In genomic region chr11:111574373-111575230, GRCh38 we compare ENCODE assay signal across 9 cellular contexts. TPM values are rescaled to one million over a fixed set of nuclear protein-coding genes. Genes with fewer than 3 reads are reported as not detected.
DNase-seq lines count a peak whose midpoint lies in the region; ATAC-seq, FAIRE-seq and TF ChIP-seq lines count a peak whose summit lies in the region.
"Had no signal": no experiment of that assay in that cellular context is flagged by ENCODE, and none has a peak within 500 bp of the region (broad histone marks: within the 10 kb centered on the region; RNA-seq: fewer than 3 reads in every experiment).

No MANE protein-coding gene starts in this region.

- no peaks in the 10 kb centered on the region for H3K4me1 Mint-ChIP-seq in central memory CD8-positive, alpha-beta T cell
- H3K4me1 Mint-ChIP-seq in neural progenitor cell: peaks cover 17% of the 10 kb centered on the region

- ATAC-seq in HG03432 (IDR thresholded peaks at IDR 0.05; ENCODE audit: unreplicated experiment): peak; percentile 62
- ATAC-seq in central memory CD8-positive, alpha-beta T cell (replicated peaks; ENCODE audit: extremely low read depth, poor library complexity, severe bottlenecking): no peak

- no peaks in the 10 kb centered on the region for H3K9me3 Mint-ChIP-seq in central memory CD8-positive, alpha-beta T cell
- H3K9me3 Mint-ChIP-seq in neural progenitor cell: no peaks in the 10 kb centered on the region

- TF ChIP-seq CTCF in DOHH2 (IDR thresholded peaks at IDR 0.05; ENCODE audit: low read depth, low read length, poor library complexity, severe bottlenecking) (no peak), neural progenitor cell (IDR thresholded peaks at IDR 0.05) (peak; percentile 15)

- H3K79me2 ChIP-seq in DOHH2 (ENCODE audit: control insufficient read depth, low read length): no peaks in the 10 kb centered on the region
- no peaks in the 10 kb centered on the region for H3K79me2 ChIP-seq in neural progenitor cell (ENCODE audit: low read depth)

- H3K27me3 ChIP-seq in DOHH2 (ENCODE audit: control insufficient read depth, low read length) (no peaks in the 10 kb centered on the region), neural progenitor cell (no peaks in the 10 kb centered on the region)

- H3F3A ChIP-seq in DOHH2 (ENCODE audit: control insufficient read depth, insufficient read depth): no peaks in the 10 kb centered on the region
- H3F3A ChIP-seq in neural progenitor cell (ENCODE audit: low read depth): no peaks in the 10 kb centered on the region

- H3K27ac ChIP-seq in DOHH2 (ENCODE audit: low read depth, low read length) (no peak overlapping the region), neural progenitor cell (no peak overlapping the region)

- H3K9me3 ChIP-seq in DOHH2 (ENCODE audit: control insufficient read depth, insufficient read depth, low read length) (no peaks in the 10 kb centered on the region), neural progenitor cell (ENCODE audit: low read depth) (no peaks in the 10 kb centered on the region)

- FAIRE-seq in frontal cortex (lab: Jason Lieb, UNC): no peak

- H3K4me1 ChIP-seq in DOHH2 (ENCODE audit: control insufficient read depth, low read length) (peaks cover 18% of the 10 kb centered on the region), neural progenitor cell (peaks cover 22% of the 10 kb centered on the region)

- peak overlapping the region; percentile 30 for H3K27ac Mint-ChIP-seq in central memory CD8-positive, alpha-beta T cell (ENCODE audit: low read depth)
- peak overlapping the region; percentile 12 for H3K27ac Mint-ChIP-seq in neural progenitor cell

- H3K4me3 ChIP-seq in DOHH2 (ENCODE audit: low read length) (peak overlapping the region; percentile 63), neural progenitor cell (no peak overlapping the region)

- H3K9me2 ChIP-seq in DOHH2 (replicated peaks; ENCODE audit: control insufficient read depth, low read length): no peaks in the 10 kb centered on the region

- peaks cover 1% of the 10 kb centered on the region for H3K36me3 Mint-ChIP-seq in central memory CD8-positive, alpha-beta T cell (ENCODE audit: insufficient read depth)
- no peaks in the 10 kb centered on the region for H3K36me3 Mint-ChIP-seq in neural progenitor cell

- peak overlapping the region; percentile 47 for H3K4me3 Mint-ChIP-seq in central memory CD8-positive, alpha-beta T cell
- no peak overlapping the region for H3K4me3 Mint-ChIP-seq in neural progenitor cell

- H4K20me1 ChIP-seq in DOHH2 (ENCODE audit: control insufficient read depth, insufficient read depth, low read depth, low read length): no peaks in the 10 kb centered on the region
- H4K20me1 ChIP-seq in neural progenitor cell (ENCODE audit: low read depth): no peaks in the 10 kb centered on the region

- H2AFZ ChIP-seq in neural progenitor cell (replicated peaks): no peak overlapping the region

- peaks cover 32% of the 10 kb centered on the region for H3K27me3 Mint-ChIP-seq in central memory CD8-positive, alpha-beta T cell
- H3K27me3 Mint-ChIP-seq in neural progenitor cell (ENCODE audit: insufficient read depth, low read depth): peaks cover 2% of the 10 kb centered on the region

- DNase-seq in central memory CD8-positive, alpha-beta T cell (ENCODE audit: low spot score in 2 of 2): no peak
- DNase-seq in neural progenitor cell (ENCODE audit: low spot score) (no peak), GF-D8 (lab: John Stamatoyannopoulos, UW) (no peak), NCI-H1694 (lab: John Stamatoyannopoulos, UW) (no peak), frontal cortex (ENCODE audit: low spot score in 2 of 2) (no peak)
- DNase-seq in stimulated activated CD4-positive, alpha-beta T cell treated with anti-CD3 and anti-CD28 coated beads, Interleukin-2, amount 100 ng/mL, for 24 hours: no peak
- DNase-seq: stimulated activated naive CD4-positive, alpha-beta T cell had no signal

- H3K36me3 ChIP-seq in DOHH2 (ENCODE audit: control insufficient read depth, low read length): no peaks in the 10 kb centered on the region
- no peaks in the 10 kb centered on the region for H3K36me3 ChIP-seq in neural progenitor cell

- peak overlapping the region; percentile 70 for H3K4me2 ChIP-seq in DOHH2 (ENCODE audit: low read length)
- no peak overlapping the region for H3K4me2 ChIP-seq in neural progenitor cell

- no peak overlapping the region for H3K9ac ChIP-seq in neural progenitor cell

RNA-seq across cellular contexts. Expression of gene SIK2, which starts 27.6 kb away (rescaled TPM):
- total RNA-seq in neural progenitor cell (ENCODE audit: low replicate concordance): 12.0 and 16.3 TPM in 2 replicates
- 13.9 TPM for total RNA-seq in frontal cortex

RNA-seq across cellular contexts. Expression of gene LAYN, which starts 34.1 kb away (rescaled TPM):
- 0.26 and 0.37 TPM in 2 replicates for total RNA-seq in neural progenitor cell (ENCODE audit: low replicate concordance)
- 4.1 TPM for total RNA-seq in frontal cortex
